ENCODE assay signal across 19 cellular contexts in the genomic region with DNA sequence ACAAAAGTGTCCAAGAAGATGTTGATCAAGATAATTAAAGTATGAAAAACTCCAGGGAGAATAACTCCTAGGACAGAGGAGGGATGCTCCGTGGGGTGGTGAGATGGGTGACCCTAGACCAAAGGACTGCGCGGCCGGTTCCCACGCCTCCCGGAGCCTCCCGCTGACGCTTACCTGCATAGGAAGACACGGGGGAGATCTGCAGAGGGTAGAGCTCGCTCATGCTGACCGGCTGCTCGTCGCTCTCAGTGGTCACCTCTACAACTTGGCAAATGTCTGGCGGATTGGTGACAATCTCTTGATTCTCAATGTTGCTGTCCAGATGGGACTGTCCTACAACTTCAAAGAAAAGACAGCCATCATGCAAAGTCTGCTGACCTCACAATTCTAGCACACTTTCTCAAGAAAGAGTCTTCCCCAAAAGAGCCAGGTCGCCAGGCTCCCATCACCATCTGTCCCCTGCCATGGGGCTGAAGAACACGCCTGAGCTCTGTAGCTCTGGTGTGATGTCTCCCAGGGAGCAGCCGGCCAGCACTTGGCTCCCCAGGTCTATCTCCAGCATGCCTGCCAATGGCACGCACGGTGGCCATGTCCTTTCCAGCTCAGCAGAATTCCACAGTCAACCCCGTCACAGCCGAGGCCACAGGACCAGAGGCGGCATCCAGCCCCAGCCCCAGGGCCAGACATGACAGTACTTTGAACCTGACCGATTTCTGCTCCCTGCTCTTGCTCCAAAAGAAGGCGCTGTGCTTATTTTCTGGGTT.
DNase-seq lines count a peak whose midpoint lies in the region; ATAC-seq and TF ChIP-seq lines count a peak whose summit lies in the region.
"Had no signal": no experiment of that assay in that cellular context is flagged by ENCODE, and none has a peak within 500 bp of the region (broad histone marks: within the 10 kb centered on the region; RNA-seq: fewer than 3 reads in every experiment).

No MANE protein-coding gene starts in this region.

- H3K27me3 Mint-ChIP-seq in osteocyte (ENCODE audit: unreplicated experiment): no peaks in the 10 kb centered on the region
- H3K27me3 Mint-ChIP-seq in CD8-positive, alpha-beta T cell (ENCODE audit: low read depth): no peaks in the 10 kb centered on the region
- H3K27me3 Mint-ChIP-seq: CD4-positive, alpha-beta T cell; natural killer cell treated with Interleukin-12 subunit alpha and Interleukin-12 subunit beta and Interleukin-15 and Interleukin-18, amount 100 ng/mL, for 72 hours had no signal

- intact Hi-C loops in dorsolateral prefrontal cortex (cut with DNase I): loop anchor here in 1 of 2 donors (10.0 kb wide), 1 partner anchor 134 kb away; no protein-coding TSS in a partner anchor
- intact Hi-C loops in CD8-positive, alpha-beta T cell (cut with DNase I, micrococcal nuclease): no loop called here

- H3K27ac Mint-ChIP-seq in osteocyte (ENCODE audit: unreplicated experiment): peak overlapping the region; percentile 90
- no peak overlapping the region for H3K27ac Mint-ChIP-seq in CD8-positive, alpha-beta T cell
- H3K27ac Mint-ChIP-seq: CD4-positive, alpha-beta T cell; mesothelial cell of epicardium had no signal

- no peak overlapping the region for H3K4me3 ChIP-seq in BLaER1
- H3K4me3 ChIP-seq in dorsolateral prefrontal cortex: no peak overlapping the region
- no peak overlapping the region for H3K4me3 ChIP-seq in CD8-positive, alpha-beta T cell (ENCODE audit: low read depth, low read length)
- H3K4me3 ChIP-seq: HAP-1 had no signal

- H3K4me2 ChIP-seq in BLaER1: no peak overlapping the region

- TF ChIP-seq CTCF in RWPE1 (conservative IDR thresholded peaks at IDR 0.05; ENCODE audit: low read depth) (no peak), dorsolateral prefrontal cortex (IDR thresholded peaks at IDR 0.05 in 54 of 56, conservative IDR thresholded peaks at IDR 0.05 in 2 of 56; ENCODE audit: low read depth in 1 of 56, partially characterized antibody in 56 of 56) (no peak), osteocyte (IDR thresholded peaks at IDR 0.05) (no peak), GM13976 (IDR thresholded peaks at IDR 0.05; ENCODE audit: borderline replicate concordance, control extremely low read depth, extremely low read depth, insufficient read depth, missing control alignments) (no peak), omental fat pad (IDR thresholded peaks at IDR 0.05) (no peak)
- no peak for TF ChIP-seq CTCF in CD8-positive, alpha-beta T cell (IDR thresholded peaks at IDR 0.05)

- DNase-seq in RWPE1 (ENCODE audit: low spot score) (no peak), dorsolateral prefrontal cortex (no peak), osteocyte (ENCODE audit: extremely low spot score, unreplicated experiment) (no peak), GM13976 (ENCODE audit: low spot score) (no peak), omental fat pad (ENCODE audit: low spot score) (no peak), DMS79 treated with DMSO at 0.1 percent for 48 hours (lab: John Stamatoyannopoulos, UW) (no peak)
- no peak for DNase-seq in CD8-positive, alpha-beta T cell
- DNase-seq: activated CD4-positive, alpha-beta T cell treated with anti-CD3 and anti-CD28 coated beads, Interleukin-2, amount 50 U/mL, for 4 hours; activated gamma-delta T cell; activated T-cell treated with anti-CD3 and anti-CD28 coated beads for 4 hours; CD4-positive, alpha-beta T cell; KG1; NCI-H748 treated with DMSO at 0.1 percent for 48 hours; RPMI8226; T-helper 9 cell had no signal

- no peaks in the 10 kb centered on the region for H4K20me1 ChIP-seq in BLaER1

- no peak overlapping the region for H3K9ac ChIP-seq in BLaER1

- no peak for ATAC-seq in CD8-positive, alpha-beta T cell
- ATAC-seq in omental fat pad (ENCODE audit: low FRiP score): no peak
- ATAC-seq: natural killer cell treated with Interleukin-12 subunit alpha and Interleukin-12 subunit beta and Interleukin-15 and Interleukin-18, amount 100 ng/mL, for 72 hours had no signal

- peaks cover 57% of the 10 kb centered on the region for H3K36me3 Mint-ChIP-seq in osteocyte (ENCODE audit: unreplicated experiment)
- H3K36me3 Mint-ChIP-seq in CD8-positive, alpha-beta T cell: peaks cover 97% of the 10 kb centered on the region

- POLR2A ChIA-PET in RWPE1 (lab: Yijun Ruan, JAX; ENCODE audit: low non-redundant PET): no interaction called here
- POLR2A ChIA-PET in CD8-positive, alpha-beta T cell (lab: Charles Lee): no interaction called here

- H3K36me3 ChIP-seq in BLaER1: peaks cover 66% of the 10 kb centered on the region
- peaks cover 48% of the 10 kb centered on the region for H3K36me3 ChIP-seq in CD8-positive, alpha-beta T cell (ENCODE audit: insufficient read depth, low read length)

- H3K4me1 Mint-ChIP-seq in osteocyte (ENCODE audit: unreplicated experiment): peaks cover 44% of the 10 kb centered on the region
- H3K4me1 Mint-ChIP-seq in CD8-positive, alpha-beta T cell (ENCODE audit: low read depth): peaks cover 13% of the 10 kb centered on the region

- peaks cover 4% of the 10 kb centered on the region for H3K9me3 Mint-ChIP-seq in osteocyte (ENCODE audit: unreplicated experiment)
- no peaks in the 10 kb centered on the region for H3K9me3 Mint-ChIP-seq in CD8-positive, alpha-beta T cell
- H3K9me3 Mint-ChIP-seq: CD4-positive, alpha-beta T cell; mesothelial cell of epicardium; natural killer cell treated with Interleukin-12 subunit alpha and Interleukin-12 subunit beta and Interleukin-15 and Interleukin-18, amount 100 ng/mL, for 72 hours had no signal

- H3K27me3 ChIP-seq in BLaER1 (no peaks in the 10 kb centered on the region), dorsolateral prefrontal cortex (no peaks in the 10 kb centered on the region)
- no peaks in the 10 kb centered on the region for H3K27me3 ChIP-seq in CD8-positive, alpha-beta T cell (ENCODE audit: insufficient read depth, low read length)

- H3K4me1 ChIP-seq in BLaER1: peaks cover 54% of the 10 kb centered on the region
- H3K4me1 ChIP-seq in CD8-positive, alpha-beta T cell (ENCODE audit: insufficient read depth, low read length): no peaks in the 10 kb centered on the region
- H3K4me1 ChIP-seq: HAP-1 had no signal

- H3K4me3 Mint-ChIP-seq in osteocyte (ENCODE audit: unreplicated experiment): no peak overlapping the region
- no peak overlapping the region for H3K4me3 Mint-ChIP-seq in CD8-positive, alpha-beta T cell
- H3K4me3 Mint-ChIP-seq: CD4-positive, alpha-beta T cell; mesothelial cell of epicardium; natural killer cell treated with Interleukin-12 subunit alpha and Interleukin-12 subunit beta and Interleukin-15 and Interleukin-18, amount 100 ng/mL, for 72 hours had no signal

- H3K27ac ChIP-seq in BLaER1 (peak overlapping the region; percentile 40; the same call in 1 of the 2 replicates), RWPE1 (peak overlapping the region; percentile 30), dorsolateral prefrontal cortex (peak overlapping the region in 45 of 59 donors; percentile 1 to 91 (median 59))
- no peak overlapping the region for H3K27ac ChIP-seq in CD8-positive, alpha-beta T cell (ENCODE audit: low read depth, low read length)

- CTCF ChIA-PET in RWPE1 (lab: Yijun Ruan, JAX): no interaction called here
- CTCF ChIA-PET in CD8-positive, alpha-beta T cell (lab: Charles Lee): interaction anchor here (1.3 kb wide), 1 partner anchor 135 kb away, joined by 3 read pairs; no protein-coding TSS in a partner anchor

- H3K9me3 ChIP-seq in BLaER1: no peaks in the 10 kb centered on the region
- no peaks in the 10 kb centered on the region for H3K9me3 ChIP-seq in CD8-positive, alpha-beta T cell (ENCODE audit: low read length)
- H3K9me3 ChIP-seq: HAP-1 had no signal

- in situ Hi-C loops in GM13976 (cut with MboI; ENCODE audit: low sequenced_read_pairs, unreplicated experiment): no loop called here
